Comparison of ENCODE assay signal across 15 cellular contexts in genomic region chr1:5708266-5708978, GRCh38.
DNase-seq lines count a peak whose midpoint lies in the region; ATAC-seq and TF ChIP-seq lines count a peak whose summit lies in the region.
"Had no signal": no experiment of that assay in that cellular context is flagged by ENCODE, and none has a peak within 500 bp of the region (broad histone marks: within the 10 kb centered on the region; RNA-seq: fewer than 3 reads in every experiment).

No MANE protein-coding gene starts in this region.

- no peak overlapping the region for H3K4me3 ChIP-seq in sigmoid colon

- H3K4me1 Mint-ChIP-seq in CD14-positive monocyte: no peaks in the 10 kb centered on the region
- no peaks in the 10 kb centered on the region for H3K4me1 Mint-ChIP-seq in chondrocyte (ENCODE audit: low read depth)
- no peaks in the 10 kb centered on the region for H3K4me1 Mint-ChIP-seq in T-cell
- H3K4me1 Mint-ChIP-seq: B cell had no signal

- intact Hi-C loops in CD14-positive monocyte (cut with micrococcal nuclease) (no loop called here), sigmoid colon (cut with DNase I) (no loop called here)

- H3K27me3 Mint-ChIP-seq in CD14-positive monocyte (ENCODE audit: low read depth in 3 of 3) (peaks cover 1 to 3% (median 1%) of the 10 kb centered on the region in 3 donors), chondrocyte (ENCODE audit: low read depth) (no peaks in the 10 kb centered on the region), T-cell (peaks cover 0 to 5% of the 10 kb centered on the region in 2 donors)
- H3K27me3 Mint-ChIP-seq: B cell; CD4-positive, alpha-beta T cell had no signal

- TF ChIP-seq POLR2A in sigmoid colon (IDR thresholded peaks at IDR 0.05): no peak

- CTCF ChIA-PET in T-cell (lab: Charles Lee): no interaction called here

- 87 to 88% methylated on average over 23 of the region's 23 CpGs for WGBS in sigmoid colon, 2 donors

- H3K9me3 ChIP-seq in sigmoid colon: no peaks in the 10 kb centered on the region

- DNase-seq in CD14-positive monocyte (ENCODE audit: low spot score): peak; percentile 10
- peak; percentile 62 for DNase-seq in chondrocyte (ENCODE audit: low spot score)
- DNase-seq in mesenteric fat pad (ENCODE audit: low spot score): peak; percentile 72
- DNase-seq in sigmoid colon: peak; percentile 49
- no peak for DNase-seq in T-cell
- no peak for DNase-seq in 8988T
- no peak for DNase-seq in NCI-H345 treated with DMSO at 0.1 percent for 48 hours (lab: John Stamatoyannopoulos, UW; ENCODE audit: unreplicated experiment)
- DNase-seq: CD4-positive, alpha-beta T cell; KBM-7; NCI-H2029; NCI-H446 treated with DMSO at 0.1 percent for 48 hours; NCI-H526 treated with DMSO at 0.1 percent for 48 hours; SHP77 had no signal

- no peak for TF ChIP-seq CTCF in CD14-positive monocyte (IDR thresholded peaks at IDR 0.05)
- no peak for TF ChIP-seq CTCF in chondrocyte (IDR thresholded peaks at IDR 0.05)
- TF ChIP-seq CTCF in sigmoid colon (IDR thresholded peaks at IDR 0.05): no peak

- TF ChIP-seq EP300 in sigmoid colon (IDR thresholded peaks at IDR 0.05): no peak

- no peaks in the 10 kb centered on the region for H3K27me3 ChIP-seq in sigmoid colon

- H3K36me3 ChIP-seq in sigmoid colon: no peaks in the 10 kb centered on the region

- no peak overlapping the region for H3K4me3 Mint-ChIP-seq in CD14-positive monocyte
- H3K4me3 Mint-ChIP-seq in chondrocyte (ENCODE audit: unreplicated experiment): no peak overlapping the region
- H3K4me3 Mint-ChIP-seq in T-cell: no peak overlapping the region
- H3K4me3 Mint-ChIP-seq: B cell; CD4-positive, alpha-beta T cell had no signal

- no peaks in the 10 kb centered on the region for H3K4me1 ChIP-seq in sigmoid colon

- no peak overlapping the region for H3K27ac ChIP-seq in sigmoid colon
- H3K27ac ChIP-seq: RWPE1 had no signal

- no peak for ATAC-seq in T-cell (replicated peaks in 1 of 4)

- H3K9me3 Mint-ChIP-seq in CD14-positive monocyte: peaks cover 0 to 14% (median 7%) of the 10 kb centered on the region in 7 donors
- H3K9me3 Mint-ChIP-seq in chondrocyte (ENCODE audit: low read depth): peaks cover 6% of the 10 kb centered on the region
- H3K9me3 Mint-ChIP-seq in T-cell: no peaks in the 10 kb centered on the region
- H3K9me3 Mint-ChIP-seq: CD4-positive, alpha-beta T cell had no signal

- POLR2A ChIA-PET in T-cell (lab: Charles Lee): no interaction called here

- H3K36me3 Mint-ChIP-seq in CD14-positive monocyte: no peaks in the 10 kb centered on the region
- no peaks in the 10 kb centered on the region for H3K36me3 Mint-ChIP-seq in chondrocyte (ENCODE audit: low read depth)
- no peaks in the 10 kb centered on the region for H3K36me3 Mint-ChIP-seq in T-cell

- H3K27ac Mint-ChIP-seq in CD14-positive monocyte (no peak overlapping the region), chondrocyte (ENCODE audit: unreplicated experiment) (no peak overlapping the region), T-cell (no peak overlapping the region)
- H3K27ac Mint-ChIP-seq: B cell; CD4-positive, alpha-beta T cell had no signal

Comparison
In these comparisons a context has a peak if more than half of its experiments do, and no peak if none do; other contexts are left out.
1. DNase-seq: peak in CD14-positive monocyte (single experiment), chondrocyte (single experiment), mesenteric fat pad (single experiment) and sigmoid colon (single experiment); none in T-cell (0 of 34), 8988T (single experiment) and NCI-H345 treated with DMSO at 0.1 percent for 48 hours (single experiment).